ENCODE assay signal across 10 cellular contexts in the genomic region with DNA sequence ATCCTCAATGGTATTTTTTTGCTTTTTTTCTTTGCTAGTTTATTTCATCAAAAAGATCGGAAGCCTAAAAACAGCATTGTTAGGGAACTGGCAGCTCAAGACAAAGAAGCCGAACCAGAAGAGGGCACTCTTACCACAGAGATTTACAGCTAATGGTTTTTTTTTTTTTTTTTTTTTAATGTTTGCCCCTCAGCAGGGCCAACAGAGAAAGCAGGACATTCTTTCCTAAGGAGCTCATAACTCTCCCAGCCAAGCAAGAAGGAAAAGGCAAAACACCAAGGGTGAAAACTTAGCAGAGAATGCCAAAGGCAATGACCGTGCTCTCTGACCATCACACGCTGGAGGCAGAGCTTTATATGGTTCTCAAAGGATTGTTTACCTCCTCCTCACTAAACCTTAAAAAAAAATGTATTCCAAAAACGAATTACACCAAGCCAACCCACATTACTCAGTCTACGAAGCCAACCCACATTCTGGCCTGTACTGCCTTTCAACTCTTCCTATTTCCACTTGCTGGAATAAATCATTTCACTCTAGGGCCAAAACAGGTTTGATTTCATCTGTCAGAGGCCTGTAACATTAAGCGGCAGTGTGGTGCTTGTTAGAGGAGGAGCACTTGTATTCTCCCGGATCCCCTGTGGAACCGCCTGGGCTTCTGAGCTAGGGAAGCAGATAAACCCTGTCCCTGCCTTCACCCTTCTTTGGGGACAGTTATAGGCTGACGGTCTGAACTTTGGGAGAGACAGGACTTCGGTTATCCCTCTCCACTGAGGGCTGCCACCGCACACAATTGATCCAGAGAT. TPM values are rescaled to one million over a fixed set of nuclear protein-coding genes. Genes with fewer than 3 reads are reported as not detected.
DNase-seq lines count a peak whose midpoint lies in the region; ATAC-seq and TF ChIP-seq lines count a peak whose summit lies in the region.
"Had no signal": no experiment of that assay in that cellular context is flagged by ENCODE, and none has a peak within 500 bp of the region (broad histone marks: within the 10 kb centered on the region; RNA-seq: fewer than 3 reads in every experiment).

No MANE protein-coding gene starts in this region.

- H3K36me3 Mint-ChIP-seq in endodermal cell (ENCODE audit: low read depth): no peaks in the 10 kb centered on the region
- no peaks in the 10 kb centered on the region for H3K36me3 Mint-ChIP-seq in mesothelial cell of epicardium
- H3K36me3 Mint-ChIP-seq: activated naive CD8-positive, alpha-beta T cell had no signal

- no peak overlapping the region for H3K9ac ChIP-seq in endodermal cell (ENCODE audit: extremely low read depth, low read length, poor library complexity, severe bottlenecking)
- H3K9ac ChIP-seq: BLaER1 had no signal

- TF ChIP-seq CTCF in RWPE1 (conservative IDR thresholded peaks at IDR 0.05; ENCODE audit: low read depth) (peak; percentile 65), endodermal cell (conservative IDR thresholded peaks at IDR 0.05) (peak; percentile 79), mesothelial cell of epicardium (IDR thresholded peaks at IDR 0.05; ENCODE audit: unreplicated experiment) (peak; percentile 34)

- peak; percentile 94 for ATAC-seq in aorta (ENCODE audit: low FRiP score)
- ATAC-seq in activated CD4-positive, CD25-positive, alpha-beta regulatory T cell treated with anti-CD3 and anti-CD28 coated beads, Interleukin-2, amount 50 U/mL, for 24 hours: no peak

- H3K27me3 Mint-ChIP-seq in endodermal cell (ENCODE audit: insufficient read depth): peaks cover 4% of the 10 kb centered on the region
- no peaks in the 10 kb centered on the region for H3K27me3 Mint-ChIP-seq in mesothelial cell of epicardium (ENCODE audit: low read depth)
- H3K27me3 Mint-ChIP-seq: activated naive CD8-positive, alpha-beta T cell had no signal

- intact Hi-C loops in aorta (cut with DNase I): loop anchor here (1.0 to 10.0 kb wide), 6 partner anchors 37 to 382 kb away; a partner anchor contains a TSS

- no peaks in the 10 kb centered on the region for H3K36me3 ChIP-seq in endodermal cell (ENCODE audit: control insufficient read depth, insufficient read depth, low read length)
- H3K36me3 ChIP-seq in aorta (ENCODE audit: control insufficient read depth in 1 of 2, insufficient read depth in 2 of 2, low read length in 1 of 2): no peaks in the 10 kb centered on the region
- H3K36me3 ChIP-seq: BLaER1 had no signal

- 62 to 70% methylated on average over 7 to 12 of the region's 12 CpGs for WGBS in endodermal cell (ENCODE audit: insufficient coverage in 1 of 2, insufficient read length in 1 of 2), 2 experiments
- WGBS in aorta, 2 donors: 11 to 13% methylated on average over 12 of the region's 12 CpGs

- DNase-seq in NCI-H1436 (lab: John Stamatoyannopoulos, UW) (peak; percentile 38), NCI-H1436 treated with DMSO at 0.1 percent for 48 hours (lab: John Stamatoyannopoulos, UW) (no peak), LoVo (ENCODE audit: low spot score) (peak; percentile 39), RWPE1 (ENCODE audit: low spot score) (peak; percentile 17), endodermal cell (peak; percentile 75), mesothelial cell of epicardium (ENCODE audit: low spot score in 2 of 2, unreplicated experiment in 2 of 2) (no peak), aorta (peak in 1 of 2 donors; percentile 66)

- H3K27me3 ChIP-seq in endodermal cell (ENCODE audit: control insufficient read depth, insufficient read depth, low read length, poor library complexity, severe bottlenecking) (no peaks in the 10 kb centered on the region), aorta (ENCODE audit: control insufficient read depth in 1 of 2, insufficient read depth in 2 of 2, low read length in 1 of 2) (no peaks in the 10 kb centered on the region)
- H3K27me3 ChIP-seq: BLaER1 had no signal

- POLR2A ChIA-PET in RWPE1 (lab: Yijun Ruan, JAX; ENCODE audit: low non-redundant PET): no interaction called here

- H3K4me3 Mint-ChIP-seq in endodermal cell (no peak overlapping the region), mesothelial cell of epicardium (peak overlapping the region; percentile 3)
- H3K4me3 Mint-ChIP-seq: activated naive CD8-positive, alpha-beta T cell had no signal

- H3K27ac Mint-ChIP-seq in endodermal cell: peak overlapping the region; percentile 49
- peak overlapping the region; percentile 87 for H3K27ac Mint-ChIP-seq in mesothelial cell of epicardium
- H3K27ac Mint-ChIP-seq: activated naive CD8-positive, alpha-beta T cell had no signal

- H3K4me1 ChIP-seq in endodermal cell (ENCODE audit: control insufficient read depth, insufficient read depth, low read length) (no peaks in the 10 kb centered on the region), aorta (ENCODE audit: control insufficient read depth in 1 of 2, insufficient read depth in 2 of 2, low read length in 2 of 2) (peaks cover 0 to 6% of the 10 kb centered on the region in 2 donors)
- H3K4me1 ChIP-seq: BLaER1 had no signal

- H3K9me3 Mint-ChIP-seq in endodermal cell (no peaks in the 10 kb centered on the region), mesothelial cell of epicardium (peaks cover 7% of the 10 kb centered on the region)

- H3K4me1 Mint-ChIP-seq in endodermal cell (peaks cover 11% of the 10 kb centered on the region), mesothelial cell of epicardium (peaks cover 19% of the 10 kb centered on the region)

- H3K9me3 ChIP-seq in endodermal cell (ENCODE audit: control insufficient read depth, low read length) (no peaks in the 10 kb centered on the region), aorta (ENCODE audit: control insufficient read depth, low read length) (no peaks in the 10 kb centered on the region)
- H3K9me3 ChIP-seq: BLaER1 had no signal

- CTCF ChIA-PET in RWPE1 (lab: Yijun Ruan, JAX): interaction anchor here (0.5 to 1.3 kb wide), 14 partner anchors 31 to 1528 kb away, joined by 3 to 6 read pairs (median 4); no protein-coding TSS in a partner anchor

- H3K4me3 ChIP-seq in endodermal cell (ENCODE audit: low read length) (no peak overlapping the region), aorta (ENCODE audit: low read length in 2 of 2) (peak overlapping the region in 1 of 2 donors; percentile 45)
- H3K4me3 ChIP-seq: BLaER1 had no signal

- H3K27ac ChIP-seq in RWPE1 (no peak overlapping the region), endodermal cell (ENCODE audit: low read depth, low read length) (no peak overlapping the region), aorta (ENCODE audit: low read depth in 1 of 2, low read length in 2 of 2) (peak overlapping the region; percentile 100)
- H3K27ac ChIP-seq: BLaER1 had no signal

RNA-seq across cellular contexts. Expression of a gene that starts 35.6 kb away (rescaled TPM):
- total RNA-seq in endodermal cell: 10 to 100 TPM; 22.2 to 30.6 TPM
- 32.5 TPM for polyA plus RNA-seq in endodermal cell (2013, experiment 1 of 2)
- polyA plus RNA-seq in endodermal cell (2013, experiment 2 of 2): 27.9 TPM
- total RNA-seq in mesothelial cell of epicardium: 20.9 to 22.5 TPM (median 21.2 TPM) in 3 replicates
- 10 to 100 TPM; 67.3 to 91.7 TPM for total RNA-seq in aorta
- 100 to 1,000 TPM in 1 of 2 donors, 10 to 100 TPM in 1; 73.6 to 101 TPM for polyA plus RNA-seq in aorta

Comparison
In these comparisons a context has a peak if more than half of its experiments do, and no peak if none do; other contexts are left out.
1. DNase-seq: peak in NCI-H1436 (single experiment), LoVo (single experiment), RWPE1 (single experiment) and endodermal cell (single experiment); none in NCI-H1436 treated with DMSO at 0.1 percent for 48 hours (single experiment) and mesothelial cell of epicardium (0 of 2).
2. H3K27ac ChIP-seq: peak in aorta (2 of 2); none in RWPE1 (single experiment) and endodermal cell (single experiment).
3. Peak in every context shown above with its lines, with median percentiles within 50 percentile points of each other: CTCF ChIP-seq.